ENCODE assay signal across 15 cellular contexts in genomic region chr1:17559618-17560419, GRCh38. TPM values are rescaled to one million over a fixed set of nuclear protein-coding genes. Genes with fewer than 3 reads are reported as not detected.
DNase-seq lines count a peak whose midpoint lies in the region; ATAC-seq, FAIRE-seq and TF ChIP-seq lines count a peak whose summit lies in the region.
"Had no signal": no experiment of that assay in that cellular context is flagged by ENCODE, and none has a peak within 500 bp of the region (broad histone marks: within the 10 kb centered on the region; RNA-seq: fewer than 3 reads in every experiment).

No MANE protein-coding gene starts in this region.

- H3K9me3 ChIP-seq in H1 (ENCODE audit: insufficient read depth in 2 of 2, low read depth in 1 of 2, low read length in 1 of 2) (no peaks in the 10 kb centered on the region), right lobe of liver (no peaks in the 10 kb centered on the region), thyroid gland (no peaks in the 10 kb centered on the region)
- no peaks in the 10 kb centered on the region for H3K9me3 ChIP-seq in CD8-positive, alpha-beta T cell (ENCODE audit: low read length)

- H3K4me2 ChIP-seq in H1 (ENCODE audit: insufficient read depth in 1 of 2, low read depth in 2 of 2, low read length in 2 of 2) = no peak overlapping the region

- 92% methylated on average over 7 of the region's 7 CpGs; no CpG with 5 or more reads in 1 of the 2 experiments for WGBS in H1 (ENCODE audit: extremely low coverage in 1 of 2, insufficient coverage in 1 of 2, insufficient read length in 1 of 2, insufficient replicate concordance in 2 of 2, low coverage in 1 of 2, low lambda C conversion rate in 2 of 2, missing lambda C conversion rate in 1 of 2), 2 experiments
- 46% methylated on average over 5 of the region's 7 CpGs for WGBS in right lobe of liver (ENCODE audit: insufficient coverage, low coverage, low lambda C conversion rate, missing lambda C conversion rate)
- 77 to 82% methylated on average over 3 to 6 of the region's 7 CpGs for WGBS in thyroid gland, 2 donors

- H2BK15ac ChIP-seq in H1 (ENCODE audit: low read length) = peak overlapping the region; percentile 19

- H3K79me1 ChIP-seq in H1 (ENCODE audit: low read depth, low read length) = peaks cover 41% of the 10 kb centered on the region

- H2AFZ ChIP-seq in H1 (ENCODE audit: low read length) = no peak overlapping the region

- H4K8ac ChIP-seq in H1 (ENCODE audit: extremely low read depth, insufficient read depth, low read length) = peak overlapping the region; percentile 77; the same call in 1 of the 2 replicates

- H3K27ac ChIP-seq in H1 (ENCODE audit: low read depth, low read length) (peak overlapping the region; percentile 22; the same call in 1 of the 2 replicates), right lobe of liver (peak overlapping the region; percentile 68 to 87 (median 79)), thyroid gland (peak overlapping the region; percentile 79 to 90 (median 89))
- H3K27ac ChIP-seq in CD8-positive, alpha-beta T cell (ENCODE audit: low read depth, low read length) = no peak overlapping the region

- peak overlapping the region; percentile 84 for H2BK5ac ChIP-seq in H1 (ENCODE audit: low read depth, low read length)

- H3K4ac ChIP-seq in H1 (replicated peaks; ENCODE audit: insufficient read length, low read depth, low read length) = peak overlapping the region; percentile 44

- H3K9ac ChIP-seq in H1 (replicated peaks in 1 of 4; ENCODE audit: extremely low read depth in 1 of 4, low read depth in 3 of 4, low read length in 3 of 4) = no peak overlapping the region

- H4K5ac ChIP-seq in H1 (ENCODE audit: insufficient read length, low read depth, low read length) = no peak overlapping the region

- peaks cover 2% of the 10 kb centered on the region for H3K27me3 Mint-ChIP-seq in CD8-positive, alpha-beta T cell (ENCODE audit: low read depth)
- H3K27me3 Mint-ChIP-seq: CD4-positive, CD25-positive, alpha-beta regulatory T cell had no signal

- POLR2A ChIA-PET in H1 (lab: Charles Lee; ENCODE audit: partially characterized antibody) = interaction anchor here (0.7 to 4.5 kb wide), 9 partner anchors 10 to 58 kb away, joined by 3 to 24 read pairs (median 3); partner anchors contain the start of gene ARHGEF10L
- POLR2A ChIA-PET in CD8-positive, alpha-beta T cell (lab: Charles Lee) = no interaction called here

- CTCF ChIA-PET in H1 (lab: Charles Lee; ENCODE audit: partially characterized antibody) = interaction anchor here (0.8 to 86.2 kb wide), 9 partner anchors 10 to 82 kb away, joined by 3 to 1640 read pairs (median 5); no protein-coding TSS in a partner anchor
- CTCF ChIA-PET in CD8-positive, alpha-beta T cell (lab: Charles Lee) = no interaction called here

- H3K4me1 ChIP-seq in H1 (replicated peaks in 1 of 4; ENCODE audit: control insufficient read depth in 3 of 4, insufficient read depth in 4 of 4, low read length in 3 of 4) (peaks cover 6 to 55% (median 25%) of the 10 kb centered on the region in 4 experiments), right lobe of liver (peaks cover 0 to 49% (median 24%) of the 10 kb centered on the region in 4 donors), thyroid gland (peaks cover 36 to 57% of the 10 kb centered on the region in 2 donors)
- no peaks in the 10 kb centered on the region for H3K4me1 ChIP-seq in CD8-positive, alpha-beta T cell (ENCODE audit: insufficient read depth, low read length)

- no peak overlapping the region for H3K23ac ChIP-seq in H1 (ENCODE audit: insufficient read length)

- H3K4me3 ChIP-seq in H1 (ENCODE audit: extremely low read depth in 1 of 4, insufficient read depth in 2 of 4, low read depth in 3 of 4, low read length in 4 of 4) (no peak overlapping the region), right lobe of liver (no peak overlapping the region), thyroid gland (replicated peaks in 1 of 3) (no peak overlapping the region)
- H3K4me3 ChIP-seq in CD8-positive, alpha-beta T cell (ENCODE audit: low read depth, low read length) = no peak overlapping the region

- peak overlapping the region; percentile 42 for H3K56ac ChIP-seq in H1 (replicated peaks; ENCODE audit: insufficient read length, low read depth, low read length)

- ATAC-seq in right lobe of liver (peak; percentile 68 to 79 (median 76)), sciatic nerve (no peak)
- ATAC-seq in CD8-positive, alpha-beta T cell = no peak

- peak overlapping the region; percentile 58 for H4K91ac ChIP-seq in H1 (replicated peaks; ENCODE audit: insufficient read length, low read length)

- no peak for FAIRE-seq in H1 (lab: Jason Lieb, UNC)

- no peak for TF ChIP-seq POLR2A in H1 (IDR thresholded peaks at IDR 0.05; ENCODE audit: control extremely low read depth in 1 of 2, low read depth in 2 of 2, low read length in 2 of 2)
- TF ChIP-seq POLR2A in right lobe of liver (IDR thresholded peaks at IDR 0.05) = peak; percentile 35
- TF ChIP-seq POLR2A in thyroid gland (IDR thresholded peaks at IDR 0.05) = no peak

- intact Hi-C loops in right lobe of liver (cut with DNase I) (no loop called here), thyroid gland (cut with DNase I) (no loop called here), sciatic nerve (cut with DNase I) (no loop called here)
- intact Hi-C loops in CD8-positive, alpha-beta T cell (cut with DNase I, micrococcal nuclease) = no loop called here

- H3K23me2 ChIP-seq in H1 (ENCODE audit: low read depth, low read length) = peaks cover 5% of the 10 kb centered on the region; the same call in 1 of the 2 replicates

- peaks cover 5 to 18% of the 10 kb centered on the region in 2 experiments for H4K20me1 ChIP-seq in H1 (replicated peaks in 1 of 2; ENCODE audit: control insufficient read depth in 1 of 2, insufficient read depth in 2 of 2, low read length in 2 of 2)

- no peaks in the 10 kb centered on the region for H3K4me1 Mint-ChIP-seq in CD8-positive, alpha-beta T cell (ENCODE audit: low read depth)
- H3K4me1 Mint-ChIP-seq: CD4-positive, CD25-positive, alpha-beta regulatory T cell had no signal

- H3K4me3 Mint-ChIP-seq in CD8-positive, alpha-beta T cell = no peak overlapping the region
- H3K4me3 Mint-ChIP-seq: CD4-positive, CD25-positive, alpha-beta regulatory T cell; nephron progenitor cell; stimulated activated naive CD8-positive, alpha-beta T cell treated with anti-CD3 and anti-CD28 coated beads, Interleukin-15, Interleukin-2, amounts not matched to agents 100 ng/mL and 50 ng/mL, for 24 hours had no signal

- H2AK5ac ChIP-seq in H1 (ENCODE audit: low read depth, low read length) = peak overlapping the region; percentile 19; the same call in 1 of the 2 replicates

- H3K27ac Mint-ChIP-seq in CD8-positive, alpha-beta T cell = no peak overlapping the region
- H3K27ac Mint-ChIP-seq: CD4-positive, CD25-positive, alpha-beta regulatory T cell; nephron progenitor cell; stimulated activated naive CD8-positive, alpha-beta T cell treated with anti-CD3 and anti-CD28 coated beads, Interleukin-15, Interleukin-2, amounts not matched to agents 100 ng/mL and 50 ng/mL, for 24 hours had no signal

- H3K27me3 ChIP-seq in H1 (replicated peaks in 1 of 4; ENCODE audit: control insufficient read depth in 3 of 4, extremely low read depth in 1 of 4, insufficient read depth in 3 of 4, low read length in 3 of 4) = no peaks in the 10 kb centered on the region
- no peaks in the 10 kb centered on the region for H3K27me3 ChIP-seq in right lobe of liver
- H3K27me3 ChIP-seq in thyroid gland = no peaks in the 10 kb centered on the region
- no peaks in the 10 kb centered on the region for H3K27me3 ChIP-seq in CD8-positive, alpha-beta T cell (ENCODE audit: insufficient read depth, low read length)

- H3K36me3 Mint-ChIP-seq in CD8-positive, alpha-beta T cell = no peaks in the 10 kb centered on the region
- H3K36me3 Mint-ChIP-seq: CD4-positive, CD25-positive, alpha-beta regulatory T cell had no signal

- TF ChIP-seq CTCF in H1 (IDR thresholded peaks at IDR 0.05; ENCODE audit: control extremely low read depth in 1 of 3, insufficient read depth in 1 of 3, low read depth in 1 of 3, low read length in 3 of 3) = no peak
- TF ChIP-seq CTCF in right lobe of liver (IDR thresholded peaks at IDR 0.05) = no peak
- TF ChIP-seq CTCF in thyroid gland (IDR thresholded peaks at IDR 0.05) = no peak
- TF ChIP-seq CTCF in CD8-positive, alpha-beta T cell (IDR thresholded peaks at IDR 0.05) = no peak

- H3K14ac ChIP-seq in H1 (ENCODE audit: insufficient read length) = no peak overlapping the region

- H3K79me2 ChIP-seq in H1 (ENCODE audit: control insufficient read depth in 1 of 2, insufficient read depth in 2 of 2, low read length in 2 of 2) = peaks cover 0 to 92% of the 10 kb centered on the region in 2 experiments

- TF ChIP-seq RAD21 in H1 (IDR thresholded peaks at IDR 0.05 in 1 of 2, conservative IDR thresholded peaks at IDR 0.05 in 1 of 2; ENCODE audit: low read depth in 2 of 2, low read length in 2 of 2) = no peak

- TF ChIP-seq EP300 in H1 (IDR thresholded peaks at IDR 0.05; ENCODE audit: borderline replicate concordance in 1 of 2, low read depth in 2 of 2, low read length in 2 of 2) = no peak

- peak overlapping the region; percentile 24 for H3K18ac ChIP-seq in H1 (ENCODE audit: extremely low read depth, low read length)

- DNase-seq in M059J (ENCODE audit: low read depth) (peak; percentile 36), H1 (ENCODE audit: low read depth in 1 of 2, low spot score in 2 of 2) (no peak), right lobe of liver (peak in 2 of 3 donors; percentile 68 to 69), thyroid gland (peak; percentile 43 to 61), SKM-1 (lab: John Stamatoyannopoulos, UW; ENCODE audit: unreplicated experiment) (no peak), RKO (ENCODE audit: low spot score) (no peak), sciatic nerve (ENCODE audit: low spot score) (no peak)
- DNase-seq in CD8-positive, alpha-beta T cell = no peak
- DNase-seq: CD4-positive, CD25-positive, alpha-beta regulatory T cell; HCEC 1CT; hypothalamus; NCI-H2171 treated with DMSO at 0.1 percent for 48 hours; nephron progenitor cell; stimulated activated CD4-positive, alpha-beta T cell treated with anti-CD3 and anti-CD28 coated beads, Interleukin-1b, Interleukin-23, amount 100 ng/mL, for 48 hours had no signal

- no peak overlapping the region for H2BK120ac ChIP-seq in H1 (replicated peaks; ENCODE audit: low read depth, low read length)

- peak overlapping the region; percentile 43; the same call in 1 of the 2 replicates for H2BK20ac ChIP-seq in H1 (ENCODE audit: low read length)

- no peaks in the 10 kb centered on the region for H3K36me3 ChIP-seq in H1 (ENCODE audit: control insufficient read depth in 2 of 4, insufficient read depth in 4 of 4, low read length in 3 of 4)
- no peaks in the 10 kb centered on the region for H3K36me3 ChIP-seq in right lobe of liver
- H3K36me3 ChIP-seq in thyroid gland = no peaks in the 10 kb centered on the region
- no peaks in the 10 kb centered on the region for H3K36me3 ChIP-seq in CD8-positive, alpha-beta T cell (ENCODE audit: insufficient read depth, low read length)

- H3K9me3 Mint-ChIP-seq in CD8-positive, alpha-beta T cell = no peaks in the 10 kb centered on the region
- H3K9me3 Mint-ChIP-seq: CD4-positive, CD25-positive, alpha-beta regulatory T cell; nephron progenitor cell; stimulated activated naive CD8-positive, alpha-beta T cell treated with anti-CD3 and anti-CD28 coated beads, Interleukin-15, Interleukin-2, amounts not matched to agents 100 ng/mL and 50 ng/mL, for 24 hours had no signal

- H2BK12ac ChIP-seq in H1 (ENCODE audit: low read depth, low read length) = peak overlapping the region; percentile 77; the same call in 1 of the 2 replicates

RNA-seq across cellular contexts. Expression of gene ARHGEF10L, which starts 20.3 kb away (rescaled TPM):
- total RNA-seq in M059J (2014; rRNA removed; shearing (Covaris generic)) = 4.4 and 6.8 TPM in 2 replicates
- 38.0 and 39.6 TPM in 2 replicates for total RNA-seq in H1 (2021; fragmentation: NEBNext Ultra II Directional; extraction: Animal tissue kit (Norgen Biotek cat#: 25700))
- polyA plus RNA-seq in H1 (2011; rRNA removed) = 33.6 and 55.3 TPM in 2 replicates
- 43.2 TPM for polyA plus RNA-seq in H1 (2011; cell fraction: cytosol; rRNA removed)
- polyA plus RNA-seq in H1 (2011; cell fraction: nucleus; rRNA removed) = 171 TPM
- polyA plus RNA-seq in H1 (2012, experiment 1 of 2) = 23.6 to 37.7 TPM (median 33.8 TPM) in 4 replicates
- polyA plus RNA-seq in H1 (2012, experiment 2 of 2) = 27.2 TPM
- 17.0 TPM for polyA plus RNA-seq in H1 (2013, experiment 1 of 2)
- polyA plus RNA-seq in H1 (2013, experiment 2 of 2) = 16.9 TPM
- 46.7 and 47.4 TPM in 2 replicates for polyA minus RNA-seq in H1 (2011; rRNA and poly(A)+ RNA removed)
- 33.8 TPM for polyA minus RNA-seq in H1 (2011; cell fraction: cytosol; rRNA and poly(A)+ RNA removed)
- 74.8 TPM for polyA minus RNA-seq in H1 (2011; cell fraction: nucleus; rRNA and poly(A)+ RNA removed)
- total RNA-seq in right lobe of liver = 100 to 1,000 TPM in 2 of 6 experiments, 10 to 100 TPM in 4; 59.7 to 124 (median 87.4) TPM
- 10 to 100 TPM; 32.2 to 64.5 (median 51.4) TPM for total RNA-seq in thyroid gland
- 34.3 TPM for total RNA-seq in sciatic nerve
- not detected for total RNA-seq in CD8-positive, alpha-beta T cell
- total RNA-seq: CD4-positive, CD25-positive, alpha-beta regulatory T cell had no signal
- polyA plus RNA-seq: CD4-positive, CD25-positive, alpha-beta regulatory T cell had no signal

Comparison
In these comparisons a context has a peak if more than half of its experiments do, and no peak if none do; other contexts are left out.
1. DNase-seq: peak in M059J (single experiment), right lobe of liver (2 of 3) and thyroid gland (2 of 2); none in H1 (0 of 2), SKM-1 (single experiment), RKO (single experiment), sciatic nerve (single experiment) and CD8-positive, alpha-beta T cell (0 of 7).
2. ATAC-seq: peak in right lobe of liver (4 of 4); none in sciatic nerve (single experiment) and CD8-positive, alpha-beta T cell (single experiment).